32 cellular contexts compared by ENCODE assay signal in genomic region chr11:68710445-68710844, GRCh38. TPM values are rescaled to one million over a fixed set of nuclear protein-coding genes. Genes with fewer than 3 reads are reported as not detected.
"Had no signal": no experiment of that assay in that cellular context is flagged by ENCODE, and none has a peak within 500 bp of the region (broad histone marks: within the 10 kb centered on the region; RNA-seq: fewer than 3 reads in every experiment).

No MANE protein-coding gene starts in this region.

- H3K27ac ChIP-seq: heart right ventricle, hepatocyte, left lung, lower lobe of right lung, pancreas, prostate gland, skin epidermis, suprapubic skin, thoracic aorta, tibial artery, uterus had no signal

- H3K4me3 ChIP-seq: heart right ventricle, hepatocyte, left lung, lower lobe of right lung, pancreas, prostate gland, skin epidermis, suprapubic skin, thoracic aorta, tibial artery, uterus had no signal

- H3K36me3 Mint-ChIP-seq: mesothelial cell of epicardium; naive B cell; natural killer cell; stimulated activated effector memory CD8-positive, alpha-beta T cell treated with anti-CD3 and anti-CD28 coated beads, Interleukin-12 subunit alpha, Interleukin-12 subunit beta, amount 100 ng/mL, for 72 hours had no signal

- H3K4me3 Mint-ChIP-seq: mesothelial cell of epicardium; naive B cell; natural killer cell; nephron progenitor cell; stimulated activated effector memory CD8-positive, alpha-beta T cell treated with anti-CD3 and anti-CD28 coated beads, Interleukin-12 subunit alpha, Interleukin-12 subunit beta, amount 100 ng/mL, for 72 hours; stimulated activated naive CD8-positive, alpha-beta T cell treated with anti-CD3 and anti-CD28 coated beads, Interleukin-15, Interleukin-2, amounts not matched to agents 100 ng/mL and 50 ng/mL, for 24 hours had no signal

- H3K27me3 Mint-ChIP-seq: stimulated activated naive CD8-positive, alpha-beta T cell treated with anti-CD3 and anti-CD28 coated beads, Interleukin-15, Interleukin-2, amounts not matched to agents 100 ng/mL and 50 ng/mL, for 24 hours had no signal

- H3K27ac Mint-ChIP-seq: mesothelial cell of epicardium; natural killer cell; stimulated activated effector memory CD8-positive, alpha-beta T cell treated with anti-CD3 and anti-CD28 coated beads, Interleukin-12 subunit alpha, Interleukin-12 subunit beta, amount 100 ng/mL, for 72 hours; stimulated activated naive CD8-positive, alpha-beta T cell treated with anti-CD3 and anti-CD28 coated beads, Interleukin-15, Interleukin-2, amounts not matched to agents 100 ng/mL and 50 ng/mL, for 24 hours had no signal

- H3K4me1 Mint-ChIP-seq: naive B cell; natural killer cell; stimulated activated effector memory CD8-positive, alpha-beta T cell treated with anti-CD3 and anti-CD28 coated beads, Interleukin-12 subunit alpha, Interleukin-12 subunit beta, amount 100 ng/mL, for 72 hours had no signal

- H3K4me1 ChIP-seq: left lung, lower lobe of right lung, pancreas, prostate gland, suprapubic skin, tibial artery, uterus had no signal

- H3K27me3 ChIP-seq: pancreas, uterus had no signal

- DNase-seq: heart right ventricle; kidney glomerular epithelial cell; left cardiac atrium; left lung; lower lobe of right lung; mammary epithelial cell; mesenchymal stem cell; naive B cell; natural killer cell; nephron progenitor cell; nucleus accumbens; pancreas; posterior cingulate gyrus; retina; right cardiac atrium; stimulated activated CD4-positive, alpha-beta T cell treated with anti-CD3 and anti-CD28 coated beads, Interleukin-4, amount 100 ng/mL, for 24 hours; stimulated activated naive CD4-positive, alpha-beta T cell; tibial artery; trophoblast cell; uterus had no signal

- H3K79me2 ChIP-seq: hepatocyte had no signal

- H3K36me3 ChIP-seq: heart right ventricle, left lung, lower lobe of right lung, pancreas, prostate gland, suprapubic skin, thoracic aorta, tibial artery, uterus had no signal

- H3K9me3 Mint-ChIP-seq: mesothelial cell of epicardium; naive B cell; natural killer cell; nephron progenitor cell; stimulated activated effector memory CD8-positive, alpha-beta T cell treated with anti-CD3 and anti-CD28 coated beads, Interleukin-12 subunit alpha, Interleukin-12 subunit beta, amount 100 ng/mL, for 72 hours; stimulated activated naive CD8-positive, alpha-beta T cell treated with anti-CD3 and anti-CD28 coated beads, Interleukin-15, Interleukin-2, amounts not matched to agents 100 ng/mL and 50 ng/mL, for 24 hours had no signal

- H3K4me2 ChIP-seq: hepatocyte had no signal

RNA-seq across cellular contexts. Expression of gene GAL, which starts 26.1 kb away (rescaled TPM):
- total RNA-seq: lower lobe of right lung, mononuclear cell, natural killer cell, osteoblast, right cardiac atrium, sciatic nerve, thoracic aorta had no signal
- polyA plus RNA-seq: liver had no signal

RNA-seq across cellular contexts. Expression of gene TESMIN, which starts 40.9 kb away (rescaled TPM):
- total RNA-seq: osteoblast had no signal
